Comparison of ENCODE assay signal across 22 cellular contexts in the genomic region with DNA sequence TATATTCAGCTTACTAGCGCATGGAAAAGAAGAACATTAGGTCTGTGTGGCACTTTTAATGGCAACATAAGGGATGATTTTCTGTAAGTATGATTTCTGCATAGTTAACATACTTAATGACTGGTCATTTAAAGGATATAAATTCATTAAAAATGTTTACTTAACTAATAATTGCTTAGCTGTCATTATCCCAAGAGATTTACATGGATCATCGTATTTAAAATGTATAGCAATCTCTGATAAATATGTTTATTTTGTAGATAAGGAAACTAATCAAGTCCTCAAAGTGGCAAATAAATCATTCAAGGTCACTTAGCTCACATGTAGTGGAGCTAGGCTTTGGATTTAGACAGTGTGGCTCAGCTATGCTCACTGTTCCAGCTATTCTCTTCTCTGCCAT.
"Had no signal": no experiment of that assay in that cellular context is flagged by ENCODE, and none has a peak within 500 bp of the region (broad histone marks: within the 10 kb centered on the region; RNA-seq: fewer than 3 reads in every experiment).

No MANE protein-coding gene starts in this region.

- DNase-seq: islet precursor cell; left ventricle myocardium inferior; mesendoderm; naive B cell; natural killer cell; nephron progenitor cell; occipital lobe; ovary; spleen; stimulated activated CD4-positive, alpha-beta T cell treated with anti-CD3 and anti-CD28 coated beads, Interleukin-4, amount 100 ng/mL, for 24 hours; stimulated activated naive CD4-positive, alpha-beta T cell treated with Interleukin-2 at 50 U/mL for 16 hours; stimulated activated naive CD8-positive, alpha-beta T cell treated with anti-CD3 and anti-CD28 coated beads, Interleukin-15, amount 100 ng/mL, for 72 hours; substantia nigra; uterus had no signal

- H3K27me3 ChIP-seq: neural progenitor cell, neutrophil, ovary, right atrium auricular region, spleen, tibial nerve, uterus had no signal

- H3K4me3 ChIP-seq: left ventricle myocardium inferior, lung, neural progenitor cell, ovary, right atrium auricular region, skin epidermis, spleen, tibial nerve, uterus had no signal

- H3K27ac ChIP-seq: left ventricle myocardium inferior, neural progenitor cell, neutrophil, ovary, right atrium auricular region, skin epidermis, spleen, tibial nerve, uterus had no signal

- H2AFZ ChIP-seq: neural progenitor cell had no signal

- H3K9me3 ChIP-seq: left ventricle myocardium inferior, neutrophil, ovary, right atrium auricular region, spleen, tibial nerve, uterus had no signal

- H3K4me1 ChIP-seq: left ventricle myocardium inferior, right atrium auricular region, spleen, tibial nerve, uterus had no signal

- H3K4me2 ChIP-seq: neural progenitor cell had no signal

- H3K36me3 ChIP-seq: left ventricle myocardium inferior, neural progenitor cell, neutrophil, ovary, right atrium auricular region, spleen, tibial nerve, uterus had no signal

- ATAC-seq: natural killer cell; sciatic nerve; stimulated activated effector memory CD8-positive, alpha-beta T cell treated with anti-CD3 and anti-CD28 coated beads, Interleukin-12 subunit alpha, Interleukin-12 subunit beta, amount 100 ng/mL, for 72 hours; stimulated activated naive CD8-positive, alpha-beta T cell treated with anti-CD3 and anti-CD28 coated beads, Interleukin-15, amount 100 ng/mL, for 72 hours had no signal

- H3K9ac ChIP-seq: neural progenitor cell had no signal
